In the genomic region with DNA sequence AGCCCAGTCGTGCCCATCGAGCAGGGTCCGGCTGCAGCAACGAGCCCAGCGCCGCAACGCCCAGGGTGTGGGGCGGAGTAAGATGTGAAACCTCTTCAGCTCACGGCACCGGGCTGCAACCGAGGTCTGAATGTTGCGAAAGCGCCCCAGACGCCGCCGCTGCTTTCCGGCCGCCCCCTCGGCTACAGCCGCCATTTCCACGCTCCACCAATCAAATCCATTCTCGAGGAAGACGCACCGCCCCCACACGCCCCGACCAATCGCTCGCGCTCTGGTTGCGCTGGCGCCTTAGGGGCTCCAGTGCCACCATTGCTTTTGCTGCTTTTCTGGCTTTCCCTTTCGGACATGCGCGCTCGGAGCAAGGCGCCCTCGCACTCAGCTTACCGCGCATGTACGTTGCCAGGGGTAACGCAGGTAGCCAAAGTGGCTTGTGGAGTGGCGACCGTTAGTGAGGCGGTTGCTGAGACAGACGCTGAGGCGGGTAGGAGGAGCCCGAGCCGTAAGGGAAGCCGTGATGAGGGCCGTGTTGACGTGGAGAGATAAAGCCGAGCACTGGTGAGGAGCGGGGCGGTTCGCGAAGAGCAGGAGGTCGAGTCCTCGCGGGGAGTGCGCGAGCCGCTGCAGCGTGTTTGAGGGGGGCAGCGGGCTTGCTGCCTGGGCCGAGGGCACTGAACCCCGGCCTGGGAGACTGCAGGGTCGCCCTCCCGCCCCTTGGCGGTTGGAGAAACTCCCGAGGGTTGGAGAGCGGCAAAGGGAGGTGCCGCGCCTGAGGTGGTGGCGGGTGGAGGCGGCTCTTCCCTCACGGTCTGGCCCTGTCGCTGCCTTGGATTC, we compare ENCODE assay signal across 8 cellular contexts. TPM values are rescaled to one million over a fixed set of nuclear protein-coding genes. Genes with fewer than 3 reads are reported as not detected.
A peak's percentile ranks its signal among the peaks of the same experiment; 100 is the strongest.
DNase-seq lines count a peak whose midpoint lies in the region; ATAC-seq and TF ChIP-seq lines count a peak whose summit lies in the region.

A gene with protein sequence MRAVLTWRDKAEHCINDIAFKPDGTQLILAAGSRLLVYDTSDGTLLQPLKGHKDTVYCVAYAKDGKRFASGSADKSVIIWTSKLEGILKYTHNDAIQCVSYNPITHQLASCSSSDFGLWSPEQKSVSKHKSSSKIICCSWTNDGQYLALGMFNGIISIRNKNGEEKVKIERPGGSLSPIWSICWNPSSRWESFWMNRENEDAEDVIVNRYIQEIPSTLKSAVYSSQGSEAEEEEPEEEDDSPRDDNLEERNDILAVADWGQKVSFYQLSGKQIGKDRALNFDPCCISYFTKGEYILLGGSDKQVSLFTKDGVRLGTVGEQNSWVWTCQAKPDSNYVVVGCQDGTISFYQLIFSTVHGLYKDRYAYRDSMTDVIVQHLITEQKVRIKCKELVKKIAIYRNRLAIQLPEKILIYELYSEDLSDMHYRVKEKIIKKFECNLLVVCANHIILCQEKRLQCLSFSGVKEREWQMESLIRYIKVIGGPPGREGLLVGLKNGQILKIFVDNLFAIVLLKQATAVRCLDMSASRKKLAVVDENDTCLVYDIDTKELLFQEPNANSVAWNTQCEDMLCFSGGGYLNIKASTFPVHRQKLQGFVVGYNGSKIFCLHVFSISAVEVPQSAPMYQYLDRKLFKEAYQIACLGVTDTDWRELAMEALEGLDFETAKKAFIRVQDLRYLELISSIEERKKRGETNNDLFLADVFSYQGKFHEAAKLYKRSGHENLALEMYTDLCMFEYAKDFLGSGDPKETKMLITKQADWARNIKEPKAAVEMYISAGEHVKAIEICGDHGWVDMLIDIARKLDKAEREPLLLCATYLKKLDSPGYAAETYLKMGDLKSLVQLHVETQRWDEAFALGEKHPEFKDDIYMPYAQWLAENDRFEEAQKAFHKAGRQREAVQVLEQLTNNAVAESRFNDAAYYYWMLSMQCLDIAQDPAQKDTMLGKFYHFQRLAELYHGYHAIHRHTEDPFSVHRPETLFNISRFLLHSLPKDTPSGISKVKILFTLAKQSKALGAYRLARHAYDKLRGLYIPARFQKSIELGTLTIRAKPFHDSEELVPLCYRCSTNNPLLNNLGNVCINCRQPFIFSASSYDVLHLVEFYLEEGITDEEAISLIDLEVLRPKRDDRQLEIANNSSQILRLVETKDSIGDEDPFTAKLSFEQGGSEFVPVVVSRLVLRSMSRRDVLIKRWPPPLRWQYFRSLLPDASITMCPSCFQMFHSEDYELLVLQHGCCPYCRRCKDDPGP (plus strand): TSS at position 408 of the 831 bp plus-strand sequence. CDS start 107 bp downstream, at position 515.
TSS of gene MBD4 (minus strand) at position 132 of the 831 bp plus-strand sequence. CDS start at position 17, 115 bp downstream.

- TSS peak; percentile 43 for BruUV-seq in PC-9 (replicated peaks; lab: Mats Ljungman, UMichigan)

- peak within 1 kb of the TSS; percentile 97 for H3K4me2 ChIP-seq in PC-9

- CTCF ChIA-PET in PC-9 (lab: Charles Lee) = interaction anchor here (0.6 to 1.0 kb wide), 3 partner anchors 57 to 390 kb away, joined by 3 to 18 read pairs (median 4); a partner anchor contains a TSS

- POLR2A ChIA-PET in PC-9 (lab: Charles Lee; ENCODE audit: unreplicated experiment) = interaction anchor here (0.6 to 0.7 kb wide), 9 partner anchors 9 to 666 kb away, joined by 3 to 16 read pairs (median 4); no protein-coding TSS in a partner anchor

- H3F3A ChIP-seq in PC-9 (ENCODE audit: insufficient read depth, low read depth) = no peaks in the 10 kb centered on the region; the same call in 1 of the 2 replicates

- ATAC-seq in GM21619 (IDR thresholded peaks at IDR 0.05; ENCODE audit: unreplicated experiment) = peak; percentile 85
- peak; percentile 93 for ATAC-seq in mucosa of descending colon

- intact Hi-C loops in PC-9 (cut with micrococcal nuclease; ENCODE audit: unreplicated experiment) = loop anchor here (1.0 to 5.0 kb wide), 4 partner anchors 43 to 187 kb away; no protein-coding TSS in a partner anchor
- intact Hi-C loops in mucosa of descending colon (cut with DNase I, micrococcal nuclease) = no loop called here

- H3K27me3 ChIP-seq in PC-9 (ENCODE audit: insufficient read depth, low read depth) = no peaks in the 10 kb centered on the region

- H3K27ac ChIP-seq in PC-9 (peak within 1 kb of the TSS; percentile 62), epithelial cell of prostate (peak within 1 kb of the TSS; percentile 72)

- H3K4me1 ChIP-seq in PC-9 (replicated peaks; ENCODE audit: insufficient read depth) (peaks cover 38% of the 10 kb centered on the region), mucosa of descending colon (ENCODE audit: low read depth) (peaks cover 27% of the 10 kb centered on the region)

- DNase-seq in DMS153 treated with DMSO at 0.1 percent for 48 hours (lab: John Stamatoyannopoulos, UW; ENCODE audit: unreplicated experiment) = peak; percentile 99
- DNase-seq in Jurkat, Clone E6-1 (ENCODE audit: low read depth, low spot score) = peak; percentile 99
- DNase-seq in PC-9 = peak; percentile 97 to 99
- peak; percentile 97 for DNase-seq in activated T-cell treated with anti-CD3 and anti-CD28 coated beads, Interleukin-2, amount 50 U/mL, for 1 hour
- DNase-seq in epithelial cell of prostate (ENCODE audit: low read depth, low spot score) = peak; percentile 96
- peak; percentile 98 to 99 (median 98) for DNase-seq in mucosa of descending colon
- peak; percentile 97 for DNase-seq in stimulated activated CD8-positive, alpha-beta memory T cell treated with anti-CD3 and anti-CD28 coated beads, Interleukin-4, amount 100 ng/mL, for 24 hours (ENCODE audit: low read depth)

- TF ChIP-seq CTCF in PC-9 (conservative IDR thresholded peaks at IDR 0.05) = no peak
- no peak for TF ChIP-seq CTCF in mucosa of descending colon (IDR thresholded peaks at IDR 0.05)

- H2AFZ ChIP-seq in PC-9 = peak within 1 kb of the TSS; percentile 95

- H3K9me2 ChIP-seq in PC-9 (ENCODE audit: insufficient read depth) = no peaks in the 10 kb centered on the region

- H3K9me3 ChIP-seq in PC-9 (ENCODE audit: insufficient read depth, low read depth) = no peaks in the 10 kb centered on the region
- no peaks in the 10 kb centered on the region for H3K9me3 ChIP-seq in mucosa of descending colon

- peak within 1 kb of the TSS; percentile 97 for H3K4me3 ChIP-seq in Jurkat, Clone E6-1 (ENCODE audit: low read length)
- H3K4me3 ChIP-seq in PC-9 = peak within 1 kb of the TSS; percentile 79
- peak within 1 kb of the TSS; percentile 76 for H3K4me3 ChIP-seq in mucosa of descending colon

- H4K20me1 ChIP-seq in PC-9 (ENCODE audit: insufficient read depth) = no peaks in the 10 kb centered on the region

- peaks cover 55% of the 10 kb centered on the region for H3K79me2 ChIP-seq in PC-9 (ENCODE audit: low read depth)

- peaks cover 27% of the 10 kb centered on the region for H3K36me3 ChIP-seq in PC-9 (ENCODE audit: low read depth)
- no peaks in the 10 kb centered on the region for H3K36me3 ChIP-seq in mucosa of descending colon (ENCODE audit: low read depth)

RNA-seq across cellular contexts. Expression of the first gene that starts in this region (rescaled TPM):
- 49.5 TPM for polyA plus RNA-seq in Jurkat, Clone E6-1 (2012; ENCODE audit: insufficient read depth, insufficient read length)
- total RNA-seq in PC-9 (2021) (44.8 and 55.6 TPM in 2 replicates), mucosa of descending colon (10 to 100 TPM; 24.6 to 35.0 (median 29.6) TPM)

RNA-seq across cellular contexts. Expression of gene MBD4, which starts in this region (rescaled TPM):
- 74.1 TPM for polyA plus RNA-seq in Jurkat, Clone E6-1 (2012; ENCODE audit: insufficient read depth, insufficient read length)
- total RNA-seq in PC-9 (2021) = 48.6 and 49.4 TPM in 2 replicates
- 10 to 100 TPM; 26.6 to 30.6 (median 27.2) TPM for total RNA-seq in mucosa of descending colon

Comparison
In these comparisons a context has a peak if more than half of its experiments do, and no peak if none do; other contexts are left out.
1. Peak in every context shown above with its lines: DNase-seq, ATAC-seq, H3K4me3 ChIP-seq and H3K27ac ChIP-seq.